In the genomic region with DNA sequence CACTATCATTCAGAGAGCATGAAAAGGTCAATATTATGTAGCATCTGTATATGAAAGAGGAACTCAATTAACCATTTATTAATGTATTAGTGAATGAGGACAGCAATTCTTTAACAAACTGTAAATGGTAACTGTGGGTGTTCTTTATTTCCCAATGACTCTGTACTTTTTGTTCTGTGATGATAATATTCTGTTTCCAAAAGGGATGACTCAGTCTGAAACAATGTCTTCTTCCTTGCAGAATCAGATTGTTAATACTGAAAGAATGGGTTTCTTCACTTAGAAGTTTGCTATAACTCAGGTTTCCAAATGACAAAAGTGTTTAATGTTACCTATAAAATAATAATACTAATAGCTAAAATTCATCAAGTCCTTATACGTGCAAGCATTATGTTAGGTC, we compare ENCODE assay signal across 22 cellular contexts.
A peak's percentile ranks its signal among the peaks of the same experiment; 100 is the strongest.
DNase-seq lines count a peak whose midpoint lies in the region; ATAC-seq, FAIRE-seq and TF ChIP-seq lines count a peak whose summit lies in the region.
"Had no signal": no experiment of that assay in that cellular context is flagged by ENCODE, and none has a peak within 500 bp of the region (broad histone marks: within the 10 kb centered on the region; RNA-seq: fewer than 3 reads in every experiment).

No MANE protein-coding gene starts in this region.

- H2BK120ac ChIP-seq in mesenchymal stem cell (ENCODE audit: low read depth, low read length): no peak overlapping the region

- H4K20me1 ChIP-seq in PC-3 (ENCODE audit: low read length): no peaks in the 10 kb centered on the region

- no peak overlapping the region for H2AK5ac ChIP-seq in mesenchymal stem cell (ENCODE audit: low read length, severe bottlenecking)

- H3K9ac ChIP-seq in PC-3 (ENCODE audit: low read length) (no peak overlapping the region), mesenchymal stem cell (ENCODE audit: low read length) (no peak overlapping the region)

- peak; percentile 29 for FAIRE-seq in D721Med (lab: Jason Lieb, UNC)
- FAIRE-seq: frontal cortex had no signal

- H2BK12ac ChIP-seq in mesenchymal stem cell (ENCODE audit: low read length in 2 of 2): no peak overlapping the region

- H3K36me3 ChIP-seq in PC-3 (ENCODE audit: low read depth, low read length): no peaks in the 10 kb centered on the region
- H3K36me3 ChIP-seq in mesenchymal stem cell (ENCODE audit: control insufficient read depth in 1 of 2, insufficient read depth in 2 of 2, low read depth in 1 of 2, low read length in 2 of 2): no peaks in the 10 kb centered on the region
- no peaks in the 10 kb centered on the region for H3K36me3 ChIP-seq in stomach
- H3K36me3 ChIP-seq in testis (ENCODE audit: low read depth, missing control alignments): no peaks in the 10 kb centered on the region
- no peaks in the 10 kb centered on the region for H3K36me3 ChIP-seq in right atrium auricular region
- H3K36me3 ChIP-seq: neutrophil, right lobe of liver had no signal

- no peak for TF ChIP-seq CTCF in D721Med (IDR thresholded peaks at IDR 0.05; ENCODE audit: insufficient read depth, missing control alignments)
- TF ChIP-seq CTCF in PC-3 (conservative IDR thresholded peaks at IDR 0.05; ENCODE audit: low read depth, low read length): no peak
- TF ChIP-seq CTCF in epithelial cell of esophagus (IDR thresholded peaks at IDR 0.05; ENCODE audit: insufficient read depth, low read depth, low read length, missing control alignments): no peak
- no peak for TF ChIP-seq CTCF in stomach (IDR thresholded peaks at IDR 0.05)
- TF ChIP-seq CTCF in testis (IDR thresholded peaks at IDR 0.05): no peak
- TF ChIP-seq CTCF in right atrium auricular region (IDR thresholded peaks at IDR 0.05): no peak

- no peak for TF ChIP-seq POLR2A in stomach (IDR thresholded peaks at IDR 0.05)
- TF ChIP-seq POLR2A in testis (IDR thresholded peaks at IDR 0.05): no peak

- H3K4me1 ChIP-seq in PC-3 (ENCODE audit: insufficient read depth, low read length): no peaks in the 10 kb centered on the region
- no peaks in the 10 kb centered on the region for H3K4me1 ChIP-seq in mesenchymal stem cell (ENCODE audit: control insufficient read depth, insufficient read depth, low read depth, low read length)
- no peaks in the 10 kb centered on the region for H3K4me1 ChIP-seq in stomach
- H3K4me1 ChIP-seq in testis: no peaks in the 10 kb centered on the region
- H3K4me1 ChIP-seq in right atrium auricular region: no peaks in the 10 kb centered on the region
- H3K4me1 ChIP-seq: right lobe of liver had no signal

- no peak overlapping the region for H2BK5ac ChIP-seq in mesenchymal stem cell (ENCODE audit: low read depth, low read length, poor library complexity, severe bottlenecking)

- TF ChIP-seq EP300 in stomach (IDR thresholded peaks at IDR 0.05): no peak

- H3K23ac ChIP-seq in mesenchymal stem cell (ENCODE audit: low read length in 2 of 2): no peak overlapping the region

- H4K8ac ChIP-seq in mesenchymal stem cell (ENCODE audit: low read length): no peak overlapping the region

- no TSS peak for BruUV-seq in PC-3 (replicated peaks; lab: Mats Ljungman, UMichigan)

- H3K9me2 ChIP-seq in PC-3 (replicated peaks; ENCODE audit: low read length): no peaks in the 10 kb centered on the region

- no peaks in the 10 kb centered on the region for H3F3A ChIP-seq in PC-3 (ENCODE audit: low read length, unreplicated experiment)

- no peak overlapping the region for H3K4ac ChIP-seq in mesenchymal stem cell (ENCODE audit: low read depth in 1 of 2, low read length in 2 of 2)

- no peak overlapping the region for H3K18ac ChIP-seq in mesenchymal stem cell (ENCODE audit: low read depth in 1 of 2, low read length in 2 of 2)

- no peaks in the 10 kb centered on the region for H3K79me1 ChIP-seq in mesenchymal stem cell (replicated peaks; ENCODE audit: low read length, poor library complexity, severe bottlenecking)

- H3K4me2 ChIP-seq in PC-3 (ENCODE audit: low read length) (no peak overlapping the region), mesenchymal stem cell (ENCODE audit: low read length, poor library complexity, severe bottlenecking) (no peak overlapping the region)

- H3K14ac ChIP-seq in mesenchymal stem cell (ENCODE audit: low read length in 2 of 2): no peak overlapping the region

- H2AFZ ChIP-seq in PC-3 (ENCODE audit: low read length) (no peak overlapping the region), mesenchymal stem cell (ENCODE audit: low read depth, low read length) (no peak overlapping the region)

- H3K79me2 ChIP-seq in PC-3 (ENCODE audit: low read length): no peaks in the 10 kb centered on the region

- DNase-seq in D721Med (ENCODE audit: insufficient read length, low spot score) (no peak), PC-3 (peak; percentile 10), epithelial cell of esophagus (ENCODE audit: low read depth) (peak; percentile 63), mesenchymal stem cell (peak; percentile 71), stomach (no peak), EL (no peak), testis (no peak), right atrium auricular region (ENCODE audit: low spot score) (no peak)
- DNase-seq: activated CD4-positive, alpha-beta memory T cell treated with anti-CD3 and anti-CD28 coated beads, Interleukin-2, amount 10 ng/mL, durations not matched to agents 7 days and 5 days; activated T-cell treated with anti-CD3 and anti-CD28 coated beads, Interleukin-2, amount 50 U/mL, for 48 hours; CD4-positive, alpha-beta T cell; DND-41; effector CD8-positive, alpha-beta T cell; H7; NCI-H2081; NCI-H524; right lobe of liver; stimulated activated CD4-positive, alpha-beta T cell treated with anti-CD3 and anti-CD28 coated beads, Interleukin-2, amount 100 ng/mL, for 24 hours; stimulated activated naive CD8-positive, alpha-beta T cell treated with anti-CD3 and anti-CD28 coated beads, Interleukin-15, amount 100 ng/mL, for 72 hours had no signal

- H3K4me3 ChIP-seq in PC-3 (ENCODE audit: low read length): no peak overlapping the region
- no peak overlapping the region for H3K4me3 ChIP-seq in epithelial cell of esophagus (ENCODE audit: low read length)
- no peak overlapping the region for H3K4me3 ChIP-seq in mesenchymal stem cell (ENCODE audit: insufficient read depth in 1 of 2, low read depth in 1 of 2, low read length in 2 of 2)
- no peak overlapping the region for H3K4me3 ChIP-seq in stomach
- no peak overlapping the region for H3K4me3 ChIP-seq in testis
- H3K4me3 ChIP-seq in right atrium auricular region: no peak overlapping the region
- H3K4me3 ChIP-seq: right lobe of liver had no signal

- no peak overlapping the region for H4K91ac ChIP-seq in mesenchymal stem cell (ENCODE audit: low read length)

- H2BK15ac ChIP-seq in mesenchymal stem cell (ENCODE audit: low read depth, poor library complexity, severe bottlenecking): no peak overlapping the region

- 50% methylated on average over 1 of the region's 1 CpG for WGBS in mesenchymal stem cell
- WGBS in stomach, 5 donors: 0 to 89% (median 48%) methylated on average over 1 of the region's 1 CpG
- WGBS in testis, 2 donors: 0 to 32% methylated on average over 1 of the region's 1 CpG

- intact Hi-C loops in PC-3 (cut with micrococcal nuclease) (no loop called here), stomach (cut with DNase I; ENCODE audit: low total_unique reads) (no loop called here), testis (cut with DNase I; ENCODE audit: low total_unique reads) (no loop called here)

- ATAC-seq in PC-3: no peak
- ATAC-seq: right lobe of liver; stimulated activated naive CD8-positive, alpha-beta T cell treated with anti-CD3 and anti-CD28 coated beads, Interleukin-15, amount 100 ng/mL, for 72 hours; WTC11 had no signal

- POLR2A ChIA-PET in PC-3 (lab: Charles Lee; ENCODE audit: unreplicated experiment): no interaction called here

- H3K9me3 ChIP-seq in PC-3 (ENCODE audit: low read length) (peaks cover 5% of the 10 kb centered on the region; the same call in 1 of the 2 replicates), mesenchymal stem cell (ENCODE audit: control insufficient read depth, low read length) (peaks cover 31% of the 10 kb centered on the region), stomach (peaks cover 0 to 13% (median 2%) of the 10 kb centered on the region in 4 donors), testis (no peaks in the 10 kb centered on the region), right atrium auricular region (peaks cover 0 to 14% of the 10 kb centered on the region in 2 donors)
- H3K9me3 ChIP-seq: neutrophil, right lobe of liver had no signal

- H3K27me3 ChIP-seq in PC-3 (ENCODE audit: low read length): no peaks in the 10 kb centered on the region
- no peaks in the 10 kb centered on the region for H3K27me3 ChIP-seq in mesenchymal stem cell (ENCODE audit: control insufficient read depth in 1 of 2, insufficient read depth in 1 of 2, low read length in 2 of 2)
- H3K27me3 ChIP-seq in stomach: no peaks in the 10 kb centered on the region
- H3K27me3 ChIP-seq in testis: no peaks in the 10 kb centered on the region
- H3K27me3 ChIP-seq in right atrium auricular region: no peaks in the 10 kb centered on the region
- H3K27me3 ChIP-seq: neutrophil, right lobe of liver had no signal

- CTCF ChIA-PET in PC-3 (lab: Charles Lee): no interaction called here

- H3K27ac ChIP-seq in PC-3 (ENCODE audit: low read length) (no peak overlapping the region), mesenchymal stem cell (ENCODE audit: low read length, poor library complexity, severe bottlenecking) (no peak overlapping the region), stomach (no peak overlapping the region), testis (peak overlapping the region in 1 of 2 donors; percentile 33), right atrium auricular region (no peak overlapping the region)
- H3K27ac ChIP-seq: neutrophil, right lobe of liver had no signal

Comparison
In these comparisons a context has a peak if more than half of its experiments do, and no peak if none do; other contexts are left out.
1. DNase-seq: peak in PC-3 (single experiment), epithelial cell of esophagus (single experiment) and mesenchymal stem cell (single experiment); none in D721Med (single experiment), stomach (single experiment), EL (single experiment), testis (single experiment) and right atrium auricular region (single experiment).